Comparison of ENCODE assay signal across 18 cellular contexts in genomic region chr22:43241138-43241597, GRCh38.
"Had no signal": no experiment of that assay in that cellular context is flagged by ENCODE, and none has a peak within 500 bp of the region (broad histone marks: within the 10 kb centered on the region; RNA-seq: fewer than 3 reads in every experiment).

No MANE protein-coding gene starts in this region.

- H3K27me3 Mint-ChIP-seq: dendritic cell treated with granulocyte-macrophage colony-stimulating factor and Interleukin-4, amounts not matched to agents 40 ng/mL and 50 ng/mL, for 4 days had no signal

- H3K27ac ChIP-seq: esophagus squamous epithelium, foreskin keratinocyte, neutrophil, right atrium auricular region, suprapubic skin, thyroid gland had no signal

- H3K9me3 ChIP-seq: esophagus squamous epithelium, neutrophil, ovary, right atrium auricular region, suprapubic skin, thyroid gland had no signal

- H3K9me3 Mint-ChIP-seq: dendritic cell treated with granulocyte-macrophage colony-stimulating factor and Interleukin-4, amounts not matched to agents 40 ng/mL and 50 ng/mL, for 4 days; naive B cell; nephron progenitor cell had no signal

- H3K4me3 Mint-ChIP-seq: dendritic cell treated with granulocyte-macrophage colony-stimulating factor and Interleukin-4, amounts not matched to agents 40 ng/mL and 50 ng/mL, for 4 days; naive B cell; nephron progenitor cell had no signal

- DNase-seq: cerebellar nuclear complex; esophagus squamous epithelium; foreskin keratinocyte; hippocampal formation; kidney glomerular epithelial cell; mesenchymal stem cell; midbrain; naive B cell; nephron progenitor cell; stimulated activated CD4-positive, alpha-beta T cell treated with anti-CD3 and anti-CD28 coated beads, Interleukin-2, amount 100 ng/mL, for 48 hours; stimulated activated naive CD4-positive, alpha-beta T cell treated with Interleukin-2 at 50 U/mL for 16 hours; thyroid gland had no signal

- H3K4me3 ChIP-seq: esophagus squamous epithelium, ovary, right atrium auricular region, smooth muscle cell, suprapubic skin, thyroid gland had no signal

- H3K27me3 ChIP-seq: esophagus squamous epithelium, foreskin keratinocyte, neutrophil, ovary, right atrium auricular region, suprapubic skin, thyroid gland had no signal

- H3K36me3 ChIP-seq: esophagus squamous epithelium, neutrophil, ovary, right atrium auricular region, suprapubic skin, thyroid gland had no signal

- H3K4me2 ChIP-seq: smooth muscle cell had no signal

- H3K27ac Mint-ChIP-seq: dendritic cell treated with granulocyte-macrophage colony-stimulating factor and Interleukin-4, amounts not matched to agents 40 ng/mL and 50 ng/mL, for 4 days; nephron progenitor cell had no signal

- H3K36me3 Mint-ChIP-seq: naive B cell had no signal

- ATAC-seq: foreskin keratinocyte had no signal

- H3K4me1 ChIP-seq: foreskin keratinocyte, suprapubic skin had no signal
